Comparison of ENCODE assay signal across 8 cellular contexts in the genomic region with DNA sequence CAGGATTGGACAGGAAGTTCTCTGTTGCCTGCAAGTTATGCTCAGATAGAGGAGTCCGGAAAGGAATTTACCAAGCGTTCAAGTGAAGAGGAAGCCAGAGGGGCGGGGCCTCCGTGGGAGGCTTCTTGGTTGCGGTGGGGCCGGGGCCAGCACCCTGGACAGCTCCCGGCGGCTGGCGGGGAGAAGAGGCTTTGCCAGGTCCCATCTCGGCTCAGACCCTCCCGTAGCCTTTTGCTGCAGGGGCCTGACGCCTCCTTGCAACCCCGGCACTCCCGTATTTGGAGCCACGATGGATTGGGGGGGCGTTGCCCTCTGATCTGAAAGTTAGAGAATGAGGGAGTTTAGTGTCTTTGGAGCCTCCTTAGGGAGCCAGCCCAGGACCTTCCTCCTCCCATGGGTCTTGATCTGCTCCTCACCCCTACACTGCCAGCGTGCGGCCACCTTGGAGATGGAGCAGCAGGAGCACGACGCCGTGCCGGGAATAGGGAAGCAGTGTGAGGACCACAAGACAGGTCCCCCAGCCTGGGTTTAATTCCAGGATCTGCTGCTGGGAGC. TPM values are rescaled to one million over a fixed set of nuclear protein-coding genes. Genes with fewer than 3 reads are reported as not detected.
A peak's percentile ranks its signal among the peaks of the same experiment; 100 is the strongest.
DNase-seq lines count a peak whose midpoint lies in the region; ATAC-seq and TF ChIP-seq lines count a peak whose summit lies in the region.

No MANE protein-coding gene starts in this region.

- no TSS peak for BruUV-seq in PC-3 (replicated peaks; lab: Mats Ljungman, UMichigan)

- H3K9me3 ChIP-seq in HEK293 (ENCODE audit: control insufficient read depth, insufficient read depth, low read depth, low read length): no peaks in the 10 kb centered on the region
- H3K9me3 ChIP-seq in PC-3 (ENCODE audit: low read length): no peaks in the 10 kb centered on the region

- H3F3A ChIP-seq in PC-3 (ENCODE audit: low read length, unreplicated experiment): no peaks in the 10 kb centered on the region

- H3K27ac ChIP-seq in HEK293 (ENCODE audit: extremely low read depth, low read depth, low read length): no peak overlapping the region
- H3K27ac ChIP-seq in PC-3 (ENCODE audit: low read length): no peak overlapping the region

- POLR2A ChIA-PET in HEK293 (lab: Yijun Ruan, JAX) (interaction anchor here (1.4 kb wide), 1 partner anchor 68 kb away, joined by 3 read pairs; a partner anchor contains a TSS), PC-3 (lab: Charles Lee; ENCODE audit: unreplicated experiment) (interaction anchor here (0.6 kb wide), 1 partner anchor 755 kb away, joined by 5 read pairs; no protein-coding TSS in a partner anchor)

- no peaks in the 10 kb centered on the region for H3K79me2 ChIP-seq in PC-3 (ENCODE audit: low read length)

- H3K9me2 ChIP-seq in PC-3 (replicated peaks; ENCODE audit: low read length): no peaks in the 10 kb centered on the region

- intact Hi-C loops in PC-3 (cut with micrococcal nuclease) (loop anchor here (2.0 kb wide), 1 partner anchor 156 kb away; a partner anchor contains a TSS), cardiac septum (cut with DNase I) (no loop called here), sciatic nerve (cut with DNase I) (no loop called here)

- peaks cover 58% of the 10 kb centered on the region for H3K27me3 ChIP-seq in PC-3 (ENCODE audit: low read length)

- no peaks in the 10 kb centered on the region for H3K36me3 ChIP-seq in HEK293 (ENCODE audit: control insufficient read depth in 2 of 2, insufficient read depth in 1 of 2, low read length in 2 of 2)
- H3K36me3 ChIP-seq in PC-3 (ENCODE audit: low read depth, low read length): no peaks in the 10 kb centered on the region

- CTCF ChIA-PET in HEK293 (lab: Yijun Ruan, JAX) (interaction anchor here (1.2 to 1.3 kb wide), 2 partner anchors 12 to 14 kb away, joined by 3 to 4 read pairs; no protein-coding TSS in a partner anchor), PC-3 (lab: Charles Lee) (interaction anchor here (1.1 kb wide), 1 partner anchor 14 kb away, joined by 3 read pairs; no protein-coding TSS in a partner anchor)

- peak; percentile 80 for ATAC-seq in PC-3
- ATAC-seq in sciatic nerve: peak; percentile 60

- no peak overlapping the region for H3K4me2 ChIP-seq in PC-3 (ENCODE audit: low read length)

- 0 out of 2 replicates have a peak, but pooled peaks cover 8% of the 10 kb centered on the region for H4K20me1 ChIP-seq in PC-3 (ENCODE audit: low read length)

- H3K9ac ChIP-seq in PC-3 (ENCODE audit: low read length): no peak overlapping the region

- peak; percentile 91 for DNase-seq in EH (ENCODE audit: low read depth)
- DNase-seq in PC-3: peak; percentile 92
- DNase-seq in activated effector memory CD4-positive, alpha-beta T cell treated with Interleukin-2 at 50 U/mL for 16 hours: peak; percentile 46
- peak; percentile 76 for DNase-seq in cardiac septum (ENCODE audit: low spot score)
- DNase-seq in sciatic nerve (ENCODE audit: low spot score): peak; percentile 78
- DNase-seq in ureter (ENCODE audit: low spot score): no peak
- no peak for DNase-seq in NCI-H1436 treated with DMSO at 0.1 percent for 48 hours (lab: John Stamatoyannopoulos, UW)

- no peak overlapping the region for H2AFZ ChIP-seq in PC-3 (ENCODE audit: low read length)

- H3K4me1 ChIP-seq in HEK293 (ENCODE audit: control insufficient read depth, insufficient read depth, low read length) (no peaks in the 10 kb centered on the region; the same call in 1 of the 2 replicates), PC-3 (ENCODE audit: insufficient read depth, low read length) (no peaks in the 10 kb centered on the region)

- H3K4me3 ChIP-seq in HEK293 (ENCODE audit: low read depth, low read length) (no peak overlapping the region), PC-3 (ENCODE audit: low read length) (no peak overlapping the region)

- TF ChIP-seq CTCF in HEK293 (tag by site-specific recombination; IDR thresholded peaks at IDR 0.05) (no peak), PC-3 (conservative IDR thresholded peaks at IDR 0.05; ENCODE audit: low read depth, low read length) (no peak)

TF ChIP-seq in HEK293, 187 proteins besides CTCF, POLR2A, EP300 and RAD21 (continues in another document):
- TF ChIP-seq, protein P1, sequence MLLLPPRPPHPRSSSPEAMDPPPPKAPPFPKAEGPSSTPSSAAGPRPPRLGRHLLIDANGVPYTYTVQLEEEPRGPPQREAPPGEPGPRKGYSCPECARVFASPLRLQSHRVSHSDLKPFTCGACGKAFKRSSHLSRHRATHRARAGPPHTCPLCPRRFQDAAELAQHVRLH (tag by site-specific recombination; IDR thresholded peaks at IDR 0.05): no peak
- peak; percentile 75 for TF ChIP-seq GLIS1 (tag by site-specific recombination; IDR thresholded peaks at IDR 0.05)
- TF ChIP-seq ZNF404 (tag by site-specific recombination; IDR thresholded peaks at IDR 0.05): no peak
- TF ChIP-seq ZNF768 (tag by site-specific recombination; IDR thresholded peaks at IDR 0.05): no peak
- TF ChIP-seq ZNF138 (tag by site-specific recombination; IDR thresholded peaks at IDR 0.05; ENCODE audit: borderline replicate concordance): no peak
- TF ChIP-seq ZNF48 (tag by site-specific recombination; IDR thresholded peaks at IDR 0.05): no peak
- TF ChIP-seq ZNF530 (tag by site-specific recombination; IDR thresholded peaks at IDR 0.05; ENCODE audit: low read depth): no peak
- TF ChIP-seq ZNF558 (tag by site-specific recombination; IDR thresholded peaks at IDR 0.05): no peak
- TF ChIP-seq, protein P2, sequence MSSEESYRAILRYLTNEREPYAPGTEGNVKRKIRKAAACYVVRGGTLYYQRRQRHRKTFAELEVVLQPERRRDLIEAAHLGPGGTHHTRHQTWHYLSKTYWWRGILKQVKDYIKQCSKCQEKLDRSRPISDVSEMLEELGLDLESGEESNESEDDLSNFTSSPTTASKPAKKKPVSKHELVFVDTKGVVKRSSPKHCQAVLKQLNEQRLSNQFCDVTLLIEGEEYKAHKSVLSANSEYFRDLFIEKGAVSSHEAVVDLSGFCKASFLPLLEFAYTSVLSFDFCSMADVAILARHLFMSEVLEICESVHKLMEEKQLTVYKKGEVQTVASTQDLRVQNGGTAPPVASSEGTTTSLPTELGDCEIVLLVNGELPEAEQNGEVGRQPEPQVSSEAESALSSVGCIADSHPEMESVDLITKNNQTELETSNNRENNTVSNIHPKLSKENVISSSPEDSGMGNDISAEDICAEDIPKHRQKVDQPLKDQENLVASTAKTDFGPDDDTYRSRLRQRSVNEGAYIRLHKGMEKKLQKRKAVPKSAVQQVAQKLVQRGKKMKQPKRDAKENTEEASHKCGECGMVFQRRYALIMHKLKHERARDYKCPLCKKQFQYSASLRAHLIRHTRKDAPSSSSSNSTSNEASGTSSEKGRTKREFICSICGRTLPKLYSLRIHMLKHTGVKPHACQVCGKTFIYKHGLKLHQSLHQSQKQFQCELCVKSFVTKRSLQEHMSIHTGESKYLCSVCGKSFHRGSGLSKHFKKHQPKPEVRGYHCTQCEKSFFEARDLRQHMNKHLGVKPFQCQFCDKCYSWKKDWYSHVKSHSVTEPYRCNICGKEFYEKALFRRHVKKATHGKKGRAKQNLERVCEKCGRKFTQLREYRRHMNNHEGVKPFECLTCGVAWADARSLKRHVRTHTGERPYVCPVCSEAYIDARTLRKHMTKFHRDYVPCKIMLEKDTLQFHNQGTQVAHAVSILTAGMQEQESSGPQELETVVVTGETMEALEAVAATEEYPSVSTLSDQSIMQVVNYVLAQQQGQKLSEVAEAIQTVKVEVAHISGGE (tag by site-specific recombination; conservative IDR thresholded peaks at IDR 0.05; ENCODE audit: low read depth): no peak
- TF ChIP-seq, protein P3, sequence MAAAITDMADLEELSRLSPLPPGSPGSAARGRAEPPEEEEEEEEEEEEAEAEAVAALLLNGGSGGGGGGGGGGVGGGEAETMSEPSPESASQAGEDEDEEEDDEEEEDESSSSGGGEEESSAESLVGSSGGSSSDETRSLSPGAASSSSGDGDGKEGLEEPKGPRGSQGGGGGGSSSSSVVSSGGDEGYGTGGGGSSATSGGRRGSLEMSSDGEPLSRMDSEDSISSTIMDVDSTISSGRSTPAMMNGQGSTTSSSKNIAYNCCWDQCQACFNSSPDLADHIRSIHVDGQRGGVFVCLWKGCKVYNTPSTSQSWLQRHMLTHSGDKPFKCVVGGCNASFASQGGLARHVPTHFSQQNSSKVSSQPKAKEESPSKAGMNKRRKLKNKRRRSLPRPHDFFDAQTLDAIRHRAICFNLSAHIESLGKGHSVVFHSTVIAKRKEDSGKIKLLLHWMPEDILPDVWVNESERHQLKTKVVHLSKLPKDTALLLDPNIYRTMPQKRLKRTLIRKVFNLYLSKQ (tag by site-specific recombination; IDR thresholded peaks at IDR 0.05; ENCODE audit: borderline replicate concordance): no peak
- TF ChIP-seq ZNF23 (tag by site-specific recombination; IDR thresholded peaks at IDR 0.05; ENCODE audit: borderline replicate concordance): no peak
- TF ChIP-seq KLF9 (tag by site-specific recombination; IDR thresholded peaks at IDR 0.05; ENCODE audit: low read depth): peak; percentile 53; the same call in 1 of the 2 replicates
- TF ChIP-seq ZNF354C (tag by site-specific recombination; IDR thresholded peaks at IDR 0.05; ENCODE audit: borderline replicate concordance, low read depth): no peak
- TF ChIP-seq ZNF175 (tag by site-specific recombination; IDR thresholded peaks at IDR 0.05): no peak
- no peak for TF ChIP-seq ZBTB20 (tag by site-specific recombination; IDR thresholded peaks at IDR 0.05)
- TF ChIP-seq SP2 (tag by site-specific recombination; IDR thresholded peaks at IDR 0.05): peak; percentile 18; the same call in 1 of the 2 replicates
- no peak for TF ChIP-seq ZNF335 (tag by site-specific recombination; conservative IDR thresholded peaks at IDR 0.05)
- TF ChIP-seq ZNF311 (tag by site-specific recombination; IDR thresholded peaks at IDR 0.05; ENCODE audit: borderline replicate concordance): no peak
- TF ChIP-seq GLIS2 (tag by site-specific recombination; IDR thresholded peaks at IDR 0.05): peak; percentile 77
- TF ChIP-seq, protein P4, sequence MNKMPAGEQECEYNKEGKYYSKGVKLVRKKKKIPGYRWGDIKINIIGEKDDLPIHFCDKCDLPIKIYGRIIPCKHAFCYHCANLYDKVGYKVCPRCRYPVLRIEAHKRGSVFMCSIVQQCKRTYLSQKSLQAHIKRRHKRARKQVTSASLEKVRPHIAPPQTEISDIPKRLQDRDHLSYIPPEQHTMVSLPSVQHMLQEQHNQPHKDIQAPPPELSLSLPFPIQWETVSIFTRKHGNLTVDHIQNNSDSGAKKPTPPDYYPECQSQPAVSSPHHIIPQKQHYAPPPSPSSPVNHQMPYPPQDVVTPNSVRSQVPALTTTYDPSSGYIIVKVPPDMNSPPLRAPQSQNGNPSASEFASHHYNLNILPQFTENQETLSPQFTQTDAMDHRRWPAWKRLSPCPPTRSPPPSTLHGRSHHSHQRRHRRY (tag by site-specific recombination; IDR thresholded peaks at IDR 0.05): no peak
- no peak for TF ChIP-seq ZNF521 (tag by site-specific recombination; IDR thresholded peaks at IDR 0.05)

RNA-seq across cellular contexts. Expression of a gene that starts 3.1 kb away (rescaled TPM):
- total RNA-seq in PC-3 (2014; rRNA removed): not detected in 2 replicates
- total RNA-seq in cardiac septum: not detected
- not detected for total RNA-seq in sciatic nerve
- total RNA-seq in ureter: not detected

RNA-seq across cellular contexts. Expression of a gene that starts 6.8 kb away (rescaled TPM):
- not detected in 2 replicates for total RNA-seq in PC-3 (2014; rRNA removed)
- total RNA-seq in cardiac septum: not detected
- total RNA-seq in sciatic nerve: not detected
- total RNA-seq in ureter: not detected

Comparison
In these comparisons a context has a peak if more than half of its experiments do, and no peak if none do; other contexts are left out.
1. DNase-seq: peak in EH (single experiment), PC-3 (single experiment), activated effector memory CD4-positive, alpha-beta T cell treated with Interleukin-2 at 50 U/mL for 16 hours (single experiment), cardiac septum (single experiment) and sciatic nerve (single experiment); none in ureter (single experiment) and NCI-H1436 treated with DMSO at 0.1 percent for 48 hours (single experiment).